10 cellular contexts compared by ENCODE assay signal in the genomic region with DNA sequence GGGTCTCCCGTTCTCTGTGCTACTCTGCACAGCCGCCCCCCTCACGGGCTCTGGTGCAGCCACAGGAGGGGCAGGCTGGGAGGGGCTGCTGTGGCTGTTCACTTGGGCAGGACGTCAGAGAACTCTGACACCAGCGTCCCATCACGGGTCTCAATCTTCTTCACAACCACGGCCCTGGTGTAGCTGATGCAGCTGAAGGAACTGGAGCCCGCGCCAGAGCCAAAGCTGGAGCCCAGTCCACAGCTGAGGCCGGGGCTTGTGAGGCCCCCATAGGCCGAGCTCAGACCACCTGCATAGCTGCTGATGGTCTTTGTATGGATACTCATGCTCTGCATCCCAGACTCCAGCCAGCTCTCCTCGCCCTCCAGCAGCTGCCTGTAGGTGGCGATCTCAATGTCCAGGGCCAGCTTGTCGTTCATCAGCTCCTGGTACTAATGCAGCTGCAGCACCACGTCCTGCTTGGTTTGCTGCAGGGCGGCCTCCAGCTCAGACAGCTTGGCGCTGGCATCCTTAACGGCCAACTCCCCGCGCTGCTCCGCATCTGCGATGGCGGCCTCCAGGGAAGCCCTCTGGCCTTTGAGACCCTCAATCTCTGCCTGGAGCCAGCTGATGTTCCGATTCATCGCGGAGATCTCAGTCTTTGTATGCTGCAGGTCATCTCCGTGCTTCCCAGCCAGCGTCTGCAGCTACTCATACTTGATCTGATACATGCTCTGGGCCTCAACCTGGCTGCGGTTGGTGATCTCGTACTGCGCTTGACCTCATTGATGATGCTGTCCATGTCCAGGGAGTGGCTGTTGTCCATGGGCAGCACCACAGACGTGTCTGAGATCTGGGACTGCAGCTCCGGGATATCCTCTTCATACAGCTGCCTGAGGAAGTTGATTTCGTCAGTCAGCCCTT. TPM values are rescaled to one million over a fixed set of nuclear protein-coding genes. Genes with fewer than 3 reads are reported as not detected.
DNase-seq lines count a peak whose midpoint lies in the region; ATAC-seq, FAIRE-seq and TF ChIP-seq lines count a peak whose summit lies in the region.
"Had no signal": no experiment of that assay in that cellular context is flagged by ENCODE, and none has a peak within 500 bp of the region (broad histone marks: within the 10 kb centered on the region; RNA-seq: fewer than 3 reads in every experiment).

No MANE protein-coding gene starts in this region.

- POLR2A ChIA-PET in Panc1 (lab: Charles Lee), result no interaction called here

- H3K4me1 Mint-ChIP-seq in T-helper 2 cell treated with Interferon-gamma antibody and Interleukin-4, amounts not matched to agents 5 μg/mL and 100 μg/mL, for 36 hours (ENCODE audit: low read depth), result no peaks in the 10 kb centered on the region

- H3K4me3 Mint-ChIP-seq in T-helper 2 cell treated with Interferon-gamma antibody and Interleukin-4, amounts not matched to agents 5 μg/mL and 100 μg/mL, for 36 hours, result no peak overlapping the region

- peak; percentile 8 for DNase-seq in DMS 273 (lab: John Stamatoyannopoulos, UW; ENCODE audit: unreplicated experiment)
- DNase-seq in DMS 273 treated with DMSO at 0.1 percent for 48 hours (lab: John Stamatoyannopoulos, UW), result no peak
- no peak for DNase-seq in Panc1 (ENCODE audit: low read depth, low spot score)
- peak; percentile 29 to 73 for DNase-seq in cardiac muscle cell (ENCODE audit: low read depth in 1 of 2, low spot score in 1 of 2)
- DNase-seq in small intestine, result peak; percentile 59
- no peak for DNase-seq in H54 (ENCODE audit: insufficient read length, low spot score)
- no peak for DNase-seq in T-helper 2 cell treated with Interferon-gamma antibody and Interleukin-4, amounts not matched to agents 5 μg/mL and 100 μg/mL, for 36 hours (ENCODE audit: low spot score)
- no peak for DNase-seq in DMS153 treated with DMSO at 0.1 percent for 48 hours (lab: John Stamatoyannopoulos, UW; ENCODE audit: unreplicated experiment)
- DNase-seq: gastrocnemius medialis had no signal

- intact Hi-C loops in Panc1 (cut with micrococcal nuclease; ENCODE audit: unreplicated experiment), result no loop called here

- no TSS peak for BruUV-seq in Panc1 (replicated peaks; lab: Mats Ljungman, UMichigan)

- no peaks in the 10 kb centered on the region for H3K9me3 Mint-ChIP-seq in T-helper 2 cell treated with Interferon-gamma antibody and Interleukin-4, amounts not matched to agents 5 μg/mL and 100 μg/mL, for 36 hours

- FAIRE-seq in small intestine (lab: Jason Lieb, UNC) (no peak), H54 (lab: Jason Lieb, UNC) (no peak)
- FAIRE-seq: TTC549 had no signal

- no peaks in the 10 kb centered on the region for H3K36me3 Mint-ChIP-seq in T-helper 2 cell treated with Interferon-gamma antibody and Interleukin-4, amounts not matched to agents 5 μg/mL and 100 μg/mL, for 36 hours (ENCODE audit: low read depth)

- no peak overlapping the region for H3K4me3 ChIP-seq in Panc1 (ENCODE audit: low read depth in 2 of 2, low read length in 2 of 2)
- H3K4me3 ChIP-seq in cardiac muscle cell, result no peak overlapping the region
- no peak overlapping the region for H3K4me3 ChIP-seq in small intestine (ENCODE audit: low read depth in 1 of 2, low read length in 2 of 2)
- H3K4me3 ChIP-seq: gastrocnemius medialis had no signal

- TF ChIP-seq CTCF in Panc1 (IDR thresholded peaks at IDR 0.05) (peak; percentile 80), cardiac muscle cell (IDR thresholded peaks at IDR 0.05; ENCODE audit: low read depth, low read length) (peak; percentile 77)

- TF ChIP-seq POLR2A in H54 (IDR thresholded peaks at IDR 0.05; ENCODE audit: low read depth, low read length), result no peak

- H3K9me3 ChIP-seq in Panc1 (ENCODE audit: control insufficient read depth, insufficient read depth, low read depth, low read length), result no peaks in the 10 kb centered on the region
- H3K9me3 ChIP-seq in cardiac muscle cell (ENCODE audit: low read depth), result no peaks in the 10 kb centered on the region
- H3K9me3 ChIP-seq in small intestine (ENCODE audit: control insufficient read depth, low read depth), result no peaks in the 10 kb centered on the region
- H3K9me3 ChIP-seq: gastrocnemius medialis had no signal

- no peak overlapping the region for H3K27ac Mint-ChIP-seq in T-helper 2 cell treated with Interferon-gamma antibody and Interleukin-4, amounts not matched to agents 5 μg/mL and 100 μg/mL, for 36 hours

- no peak overlapping the region for H3K27ac ChIP-seq in Panc1 (ENCODE audit: low read length)
- H3K27ac ChIP-seq in cardiac muscle cell, result no peak overlapping the region
- H3K27ac ChIP-seq in small intestine (ENCODE audit: low read depth in 1 of 2, low read length in 1 of 2), result no peak overlapping the region
- H3K27ac ChIP-seq: gastrocnemius medialis had no signal

- no peaks in the 10 kb centered on the region for H3K27me3 Mint-ChIP-seq in T-helper 2 cell treated with Interferon-gamma antibody and Interleukin-4, amounts not matched to agents 5 μg/mL and 100 μg/mL, for 36 hours (ENCODE audit: low read depth)

- ATAC-seq in Panc1, result peak; percentile 90
- ATAC-seq: gastrocnemius medialis had no signal

- CTCF ChIA-PET in Panc1 (lab: Charles Lee), result interaction anchor here (0.6 to 1.0 kb wide), 4 partner anchors 18 to 214 kb away, joined by 3 to 9 read pairs (median 5); no protein-coding TSS in a partner anchor

- WGBS in small intestine, 3 donors, result 67 to 76% (median 75%) methylated on average over 33 to 34 of the region's 34 CpGs

- H3K27me3 ChIP-seq in Panc1 (ENCODE audit: control insufficient read depth, insufficient read depth, low read length) (no peaks in the 10 kb centered on the region; the same call in 1 of the 2 replicates), cardiac muscle cell (peaks cover 12% of the 10 kb centered on the region), small intestine (ENCODE audit: control insufficient read depth in 2 of 2, insufficient read depth in 2 of 2, low read length in 2 of 2) (no peaks in the 10 kb centered on the region)
- H3K27me3 ChIP-seq: gastrocnemius medialis had no signal

- no peaks in the 10 kb centered on the region for H3K4me1 ChIP-seq in Panc1 (ENCODE audit: control insufficient read depth, insufficient read depth, low read length)
- no peaks in the 10 kb centered on the region for H3K4me1 ChIP-seq in cardiac muscle cell (ENCODE audit: low read depth)
- no peaks in the 10 kb centered on the region for H3K4me1 ChIP-seq in small intestine (ENCODE audit: control insufficient read depth in 2 of 2, insufficient read depth in 1 of 2, low read depth in 1 of 2, low read length in 1 of 2)
- H3K4me1 ChIP-seq: gastrocnemius medialis had no signal

- in situ Hi-C loops in Panc1 (cut with HindIII; ENCODE audit: low pct_unique_long_range_greater_than_20kb, low sequenced_read_pairs), result no loop called here

- no peaks in the 10 kb centered on the region for H3K36me3 ChIP-seq in Panc1 (ENCODE audit: control insufficient read depth, insufficient read depth, low read length)
- H3K36me3 ChIP-seq in cardiac muscle cell, result no peaks in the 10 kb centered on the region
- no peaks in the 10 kb centered on the region for H3K36me3 ChIP-seq in small intestine (ENCODE audit: control insufficient read depth in 2 of 2, insufficient read depth in 2 of 2, low read length in 2 of 2)
- H3K36me3 ChIP-seq: gastrocnemius medialis had no signal

RNA-seq across cellular contexts. Expression of a gene that starts 7.4 kb away (rescaled TPM):
- total RNA-seq in Panc1 (2021; ENCODE audit: unreplicated experiment) (1.3 TPM), cardiac muscle cell (1.7 and 2.0 TPM in 2 replicates)
- 0.94 TPM for polyA plus RNA-seq in Panc1 (2012; ENCODE audit: insufficient read length)
- polyA plus RNA-seq in cardiac muscle cell (2.7 and 3.7 TPM in 2 replicates), small intestine (1 to 10 TPM in 2 of 3 donors, under 1 TPM in 1; 0.81 to 2.5 (median 2.0) TPM)

RNA-seq across cellular contexts. Expression of a gene that starts 32.9 kb away (rescaled TPM):
- total RNA-seq in Panc1 (2021; ENCODE audit: unreplicated experiment), result 174 TPM
- 63.3 TPM for polyA plus RNA-seq in Panc1 (2012; ENCODE audit: insufficient read length)
- total RNA-seq in cardiac muscle cell, result 90.4 and 91.4 TPM in 2 replicates
- polyA plus RNA-seq in cardiac muscle cell, result 81.7 and 102 TPM in 2 replicates
- polyA plus RNA-seq in small intestine, result 10 to 100 TPM; 60.3 to 81.4 (median 61.6) TPM

RNA-seq across cellular contexts. Expression of a gene that starts 53.0 kb away (rescaled TPM):
- 28.9 TPM for total RNA-seq in Panc1 (2021; ENCODE audit: unreplicated experiment)
- polyA plus RNA-seq in Panc1 (2012; ENCODE audit: insufficient read length), result 8.0 TPM
- total RNA-seq in cardiac muscle cell, result 7.8 and 12.1 TPM in 2 replicates
- polyA plus RNA-seq in cardiac muscle cell, result 19.3 and 19.7 TPM in 2 replicates
- 10 to 100 TPM in 1 of 3 donors, 1 to 10 TPM in 2; 7.0 to 12.0 (median 7.8) TPM for polyA plus RNA-seq in small intestine

Comparison
In these comparisons a context has a peak if more than half of its experiments do, and no peak if none do; other contexts are left out.
1. DNase-seq: peak in DMS 273 (single experiment), cardiac muscle cell (2 of 2) and small intestine (single experiment); none in DMS 273 treated with DMSO at 0.1 percent for 48 hours (single experiment), Panc1 (single experiment), H54 (single experiment), T-helper 2 cell treated with Interferon-gamma antibody and Interleukin-4, amounts not matched to agents 5 μg/mL and 100 μg/mL, for 36 hours (single experiment) and DMS153 treated with DMSO at 0.1 percent for 48 hours (single experiment).